18 cellular contexts compared by ENCODE assay signal in the genomic region with DNA sequence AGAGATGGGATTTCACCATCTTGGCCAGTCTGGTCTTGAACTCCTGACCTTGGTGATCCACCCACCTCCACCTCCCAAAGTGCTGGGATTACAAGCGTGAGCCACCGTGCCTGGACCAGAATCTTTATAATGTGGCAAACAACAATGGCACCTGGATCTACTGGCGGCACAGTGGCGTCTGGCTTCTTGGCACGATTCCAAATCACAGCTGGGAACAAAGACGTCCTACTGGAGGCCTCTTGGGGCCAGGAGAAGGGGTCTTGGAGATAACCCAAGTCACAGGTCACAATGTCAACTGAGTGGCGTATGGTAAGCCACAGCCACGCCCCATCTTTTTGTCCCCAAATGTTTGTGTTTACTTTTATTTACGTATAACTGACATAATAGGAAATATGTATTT.
A peak's percentile ranks its signal among the peaks of the same experiment; 100 is the strongest.
DNase-seq lines count a peak whose midpoint lies in the region; TF ChIP-seq lines count a peak whose summit lies in the region.
"Had no signal": no experiment of that assay in that cellular context is flagged by ENCODE, and none has a peak within 500 bp of the region (broad histone marks: within the 10 kb centered on the region; RNA-seq: fewer than 3 reads in every experiment).

No MANE protein-coding gene starts in this region.

- no peak for TF ChIP-seq CTCF in MM.1S (IDR thresholded peaks at IDR 0.05; ENCODE audit: low read length)

- no peaks in the 10 kb centered on the region for H3K36me3 ChIP-seq in MG63
- no peaks in the 10 kb centered on the region for H3K36me3 ChIP-seq in MM.1S (replicated peaks; ENCODE audit: insufficient read depth, low read length)
- H3K36me3 ChIP-seq: BLaER1 treated with 17β-estradiol and CSF1 and Interleukin-3, amounts not matched to agents 10 nM and 100 nM; right lobe of liver; transverse colon had no signal

- H3K4me2 ChIP-seq in MM.1S (ENCODE audit: low read depth, low read length): no peak overlapping the region
- H3K4me2 ChIP-seq: BLaER1 treated with 17β-estradiol and CSF1 and Interleukin-3, amounts not matched to agents 10 nM and 100 nM had no signal

- no peak overlapping the region for H3K9ac ChIP-seq in MM.1S (ENCODE audit: low read length)
- H3K9ac ChIP-seq: BLaER1 treated with 17β-estradiol and CSF1 and Interleukin-3, amounts not matched to agents 10 nM and 100 nM had no signal

- no peaks in the 10 kb centered on the region for H3K9me3 ChIP-seq in MG63
- H3K9me3 ChIP-seq in MM.1S (replicated peaks; ENCODE audit: insufficient read depth, low read length): no peaks in the 10 kb centered on the region
- H3K9me3 ChIP-seq: BLaER1 treated with 17β-estradiol and CSF1 and Interleukin-3, amounts not matched to agents 10 nM and 100 nM; right lobe of liver; transverse colon had no signal

- DNase-seq in NCI-H187 (lab: John Stamatoyannopoulos, UW) (peak; percentile 13 to 21), NCI-H187 treated with DMSO at 0.1 percent for 48 hours (lab: John Stamatoyannopoulos, UW) (no peak), NCI-H2029 treated with DMSO at 0.1 percent for 48 hours (lab: John Stamatoyannopoulos, UW) (peak; percentile 97), NCI-H524 (lab: John Stamatoyannopoulos, UW) (peak; percentile 68 to 93), posterior vena cava (ENCODE audit: low spot score) (peak; percentile 50), MG63 (no peak), MM.1S (no peak), globus pallidus (ENCODE audit: low spot score) (no peak)
- DNase-seq: activated CD8-positive, alpha-beta T cell treated with anti-CD3 and anti-CD28 coated beads for 36 hours; activated naive CD4-positive, alpha-beta T cell treated with anti-CD3 and anti-CD28 coated beads, Interleukin-2, amount 50 U/mL, for 16 hours; activated T-cell treated with anti-CD3 and anti-CD28 coated beads, Interleukin-2, amount 50 U/mL, for 24 hours; effector memory CD4-positive, alpha-beta T cell; right lobe of liver; SIG-M5; stimulated activated naive CD4-positive, alpha-beta T cell treated with Interleukin-2 at 50 U/mL for 16 hours; T-helper 17 cell; transverse colon had no signal

- H3K4me1 ChIP-seq in MM.1S (ENCODE audit: low read length): no peaks in the 10 kb centered on the region
- H3K4me1 ChIP-seq: BLaER1 treated with 17β-estradiol and CSF1 and Interleukin-3, amounts not matched to agents 10 nM and 100 nM; right lobe of liver; transverse colon had no signal

- intact Hi-C loops in posterior vena cava (cut with DNase I): no loop called here

- no peaks in the 10 kb centered on the region for H3F3A ChIP-seq in MM.1S (ENCODE audit: insufficient read depth, low read length)

- no peak overlapping the region for H3K4me3 ChIP-seq in MG63
- no peak overlapping the region for H3K4me3 ChIP-seq in MM.1S (ENCODE audit: low read length)
- H3K4me3 ChIP-seq: BLaER1 treated with 17β-estradiol and CSF1 and Interleukin-3, amounts not matched to agents 10 nM and 100 nM; right lobe of liver; transverse colon had no signal

- H3K27me3 ChIP-seq in MG63 (no peaks in the 10 kb centered on the region), MM.1S (replicated peaks; ENCODE audit: insufficient read depth, low read length) (peaks cover 97% of the 10 kb centered on the region)
- H3K27me3 ChIP-seq: BLaER1 treated with 17β-estradiol and CSF1 and Interleukin-3, amounts not matched to agents 10 nM and 100 nM; right lobe of liver had no signal

- H3K79me2 ChIP-seq in MM.1S (ENCODE audit: low read length): no peaks in the 10 kb centered on the region

- H3K27ac ChIP-seq in MM.1S (ENCODE audit: low read length): no peak overlapping the region
- H3K27ac ChIP-seq: BLaER1 treated with 17β-estradiol and CSF1 and Interleukin-3, amounts not matched to agents 10 nM and 100 nM; right lobe of liver; transverse colon had no signal

- no peak overlapping the region for H2AFZ ChIP-seq in MM.1S (ENCODE audit: low read length)

- no peaks in the 10 kb centered on the region for H4K20me1 ChIP-seq in MM.1S (ENCODE audit: insufficient read depth, low read length)
- H4K20me1 ChIP-seq: BLaER1 treated with 17β-estradiol and CSF1 and Interleukin-3, amounts not matched to agents 10 nM and 100 nM had no signal

- no peaks in the 10 kb centered on the region for H3K9me2 ChIP-seq in MM.1S (replicated peaks; ENCODE audit: insufficient read depth, low read length)

Comparison
In these comparisons a context has a peak if more than half of its experiments do, and no peak if none do; other contexts are left out.
1. DNase-seq: peak in NCI-H187 (2 of 2), NCI-H2029 treated with DMSO at 0.1 percent for 48 hours (single experiment), NCI-H524 (2 of 2) and posterior vena cava (single experiment); none in NCI-H187 treated with DMSO at 0.1 percent for 48 hours (single experiment), MG63 (single experiment), MM.1S (single experiment) and globus pallidus (single experiment).